ENCODE assay signal across 9 cellular contexts in the genomic region with DNA sequence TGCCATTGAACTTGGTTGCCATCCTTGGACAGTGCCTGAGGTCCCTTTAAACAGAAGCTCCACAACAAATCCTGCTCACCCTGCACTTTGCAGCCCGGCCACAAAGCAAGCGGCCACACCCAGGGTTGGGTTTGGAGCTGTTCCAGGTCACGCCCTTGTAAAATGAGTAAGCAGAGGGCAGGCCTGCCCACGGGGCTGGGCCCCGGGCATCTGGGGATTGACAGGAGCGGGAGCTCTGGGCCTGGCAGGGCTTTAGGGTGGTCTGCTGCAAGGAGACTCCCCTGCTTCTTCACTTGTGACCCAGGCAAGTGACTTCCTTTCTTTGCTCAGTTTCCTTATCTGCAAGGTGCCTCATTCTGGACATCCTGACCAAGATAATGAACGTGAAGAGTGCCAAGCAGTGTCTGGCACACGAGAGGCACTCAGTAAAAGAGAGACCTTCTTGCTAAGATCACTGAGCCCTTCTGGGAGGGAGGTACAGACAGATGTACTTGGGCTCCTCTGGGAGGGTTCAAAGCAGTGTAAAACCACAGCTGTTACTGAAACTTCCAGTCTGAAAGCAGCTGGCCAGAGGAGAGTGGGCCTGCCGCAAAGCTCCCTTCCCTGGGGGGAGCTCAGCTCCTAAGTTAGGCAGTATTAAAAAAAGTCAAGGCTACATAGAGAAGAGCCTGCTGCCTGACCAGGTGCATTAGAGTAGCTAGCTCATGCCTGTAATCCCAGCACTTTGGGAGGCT. TPM values are rescaled to one million over a fixed set of nuclear protein-coding genes. Genes with fewer than 3 reads are reported as not detected.
DNase-seq lines count a peak whose midpoint lies in the region; ATAC-seq, FAIRE-seq and TF ChIP-seq lines count a peak whose summit lies in the region.
"Had no signal": no experiment of that assay in that cellular context is flagged by ENCODE, and none has a peak within 500 bp of the region (broad histone marks: within the 10 kb centered on the region; RNA-seq: fewer than 3 reads in every experiment).

No MANE protein-coding gene starts in this region.

- H3K27me3 Mint-ChIP-seq in osteocyte (ENCODE audit: unreplicated experiment): no peaks in the 10 kb centered on the region

- no peak for FAIRE-seq in urothelium cell line (lab: Jason Lieb, UNC)
- FAIRE-seq: G401.6 had no signal

- H3K36me3 Mint-ChIP-seq in osteocyte (ENCODE audit: unreplicated experiment): no peaks in the 10 kb centered on the region

- peak; percentile 42 for DNase-seq in NCI-H82 treated with DMSO at 0.1 percent for 48 hours (lab: John Stamatoyannopoulos, UW; ENCODE audit: unreplicated experiment)
- peak; percentile 53 to 61 for DNase-seq in activated CD8-positive, alpha-beta memory T cell treated with anti-CD3 and anti-CD28 coated beads for 4 hours (ENCODE audit: low read depth in 2 of 2)
- peak; percentile 88 for DNase-seq in osteocyte (ENCODE audit: extremely low spot score, unreplicated experiment)
- peak; percentile 91 for DNase-seq in urothelium cell line (ENCODE audit: low spot score)

- peak overlapping the region; percentile 18 for H3K4me3 Mint-ChIP-seq in osteocyte (ENCODE audit: unreplicated experiment)

- H3K9me3 Mint-ChIP-seq in osteocyte (ENCODE audit: unreplicated experiment): no peaks in the 10 kb centered on the region

- ATAC-seq in GM18858 (IDR thresholded peaks at IDR 0.05; ENCODE audit: unreplicated experiment): peak; percentile 39
- peak; percentile 48 for ATAC-seq in HG03460 (IDR thresholded peaks at IDR 0.05; ENCODE audit: unreplicated experiment)
- peak; percentile 67 for ATAC-seq in esophagus mucosa

- peak overlapping the region; percentile 38 for H3K27ac Mint-ChIP-seq in osteocyte (ENCODE audit: unreplicated experiment)

- peak; percentile 9; the same call in 1 of the 2 replicates for TF ChIP-seq CTCF in 22Rv1 (IDR thresholded peaks at IDR 0.05)
- no peak for TF ChIP-seq CTCF in osteocyte (IDR thresholded peaks at IDR 0.05)

- H3K4me1 Mint-ChIP-seq in osteocyte (ENCODE audit: unreplicated experiment): peaks cover 51% of the 10 kb centered on the region

- H3K27ac ChIP-seq in 22Rv1: peak overlapping the region; percentile 98

RNA-seq across cellular contexts. Expression of a gene that starts 2.6 kb away (rescaled TPM):
- total RNA-seq in esophagus mucosa (13.9 TPM), osteocyte (1.3 TPM in 2 replicates)

RNA-seq across cellular contexts. Expression of a gene that starts 30.9 kb away (rescaled TPM):
- 25.7 TPM for total RNA-seq in esophagus mucosa
- 73.5 and 86.9 TPM in 2 replicates for total RNA-seq in osteocyte

RNA-seq across cellular contexts. Expression of a gene that starts 44.4 kb away (rescaled TPM):
- total RNA-seq in esophagus mucosa (31.5 TPM), osteocyte (24.9 and 31.1 TPM in 2 replicates)

Comparison
In these comparisons a context has a peak if more than half of its experiments do, and no peak if none do; other contexts are left out.
1. Peak in every context shown above with its lines: DNase-seq, ATAC-seq and H3K27ac ChIP-seq.